In genomic region chr1:15523922-15524282, GRCh38 we compare ENCODE assay signal across 8 cellular contexts. TPM values are rescaled to one million over a fixed set of nuclear protein-coding genes. Genes with fewer than 3 reads are reported as not detected.
DNase-seq lines count a peak whose midpoint lies in the region; ATAC-seq and TF ChIP-seq lines count a peak whose summit lies in the region.

TSS of gene CASP9 (minus strand) at chr1:15524215. CDS start at chr1:15524200, 15 bp downstream.

- no peaks in the 10 kb centered on the region for H3K9me2 ChIP-seq in OCI-LY1 (ENCODE audit: low read depth, low read length)

- H3K4me1 Mint-ChIP-seq in effector memory CD8-positive, alpha-beta T cell (ENCODE audit: low read depth in 2 of 2), result peaks cover 32 to 38% of the 10 kb centered on the region in 2 donors
- peaks cover 42 to 48% of the 10 kb centered on the region in 2 donors for H3K4me1 Mint-ChIP-seq in natural killer cell

- H3K36me3 Mint-ChIP-seq in effector memory CD8-positive, alpha-beta T cell (ENCODE audit: insufficient read depth), result peaks cover 30% of the 10 kb centered on the region
- H3K36me3 Mint-ChIP-seq in natural killer cell, result no peaks in the 10 kb centered on the region

- H3F3A ChIP-seq in OCI-LY1 (ENCODE audit: insufficient read depth, low read length), result no peaks in the 10 kb centered on the region

- H3K27ac Mint-ChIP-seq in effector memory CD8-positive, alpha-beta T cell, result peak within 1 kb of the TSS; percentile 99 to 100
- peak within 1 kb of the TSS; percentile 96 to 100 for H3K27ac Mint-ChIP-seq in natural killer cell

- peak within 1 kb of the TSS; percentile 96 for H3K4me3 ChIP-seq in OCI-LY1 (ENCODE audit: low read depth, low read length, poor library complexity, severe bottlenecking)

- H2AFZ ChIP-seq in OCI-LY1 (ENCODE audit: low read length), result peak within 1 kb of the TSS; percentile 10; the same call in 1 of the 2 replicates

- no peak for ATAC-seq in effector memory CD8-positive, alpha-beta T cell (replicated peaks)
- ATAC-seq in natural killer cell (no peak), HG02588 (IDR thresholded peaks at IDR 0.05; ENCODE audit: unreplicated experiment) (no peak)

- TF ChIP-seq CTCF in OCI-LY1 (IDR thresholded peaks at IDR 0.05; ENCODE audit: low read length) (no peak), natural killer cell (IDR thresholded peaks at IDR 0.05) (no peak)

- H3K9me3 Mint-ChIP-seq in effector memory CD8-positive, alpha-beta T cell, result no peaks in the 10 kb centered on the region
- no peaks in the 10 kb centered on the region for H3K9me3 Mint-ChIP-seq in natural killer cell

- H3K27ac ChIP-seq in OCI-LY1 (ENCODE audit: low read depth, low read length, poor library complexity, severe bottlenecking), result peak within 1 kb of the TSS; percentile 75

- intact Hi-C loops in natural killer cell (cut with micrococcal nuclease), result no loop called here

- no peaks in the 10 kb centered on the region for H3K9me3 ChIP-seq in OCI-LY1 (ENCODE audit: low read length)

- H3K27me3 ChIP-seq in OCI-LY1 (ENCODE audit: insufficient read depth, low read length), result no peaks in the 10 kb centered on the region

- no peaks in the 10 kb centered on the region for H3K36me3 ChIP-seq in OCI-LY1 (ENCODE audit: insufficient read depth, low read length)

- DNase-seq in effector memory CD8-positive, alpha-beta T cell, result no peak
- no peak for DNase-seq in natural killer cell
- no peak for DNase-seq in cortex of kidney (lab: John Stamatoyannopoulos, UW)
- no peak for DNase-seq in medulla oblongata (ENCODE audit: extremely low spot score)
- DNase-seq in NCI-H2081 treated with DMSO at 0.1 percent for 48 hours (lab: John Stamatoyannopoulos, UW), result no peak

- H3K27me3 Mint-ChIP-seq in effector memory CD8-positive, alpha-beta T cell, result no peaks in the 10 kb centered on the region
- H3K27me3 Mint-ChIP-seq in natural killer cell (ENCODE audit: low read depth in 2 of 2), result no peaks in the 10 kb centered on the region

- H3K79me2 ChIP-seq in OCI-LY1 (ENCODE audit: insufficient read depth, low read length), result peaks cover 5% of the 10 kb centered on the region; the same call in 1 of the 2 replicates

- H3K4me1 ChIP-seq in OCI-LY1 (ENCODE audit: insufficient read depth, low read length, severe bottlenecking), result peaks cover 30% of the 10 kb centered on the region

- H3K4me3 Mint-ChIP-seq in effector memory CD8-positive, alpha-beta T cell, result peak within 1 kb of the TSS; percentile 81 to 82
- H3K4me3 Mint-ChIP-seq in natural killer cell, result peak within 1 kb of the TSS; percentile 94

- peak within 1 kb of the TSS; percentile 86 for H3K4me2 ChIP-seq in OCI-LY1 (ENCODE audit: low read length)

- peak; percentile 82 for TF ChIP-seq POLR2A in GM19099 (IDR thresholded peaks at IDR 0.05; ENCODE audit: extremely low read depth, insufficient read length, low read depth)

- H4K20me1 ChIP-seq in OCI-LY1 (ENCODE audit: insufficient read depth, low read length), result no peaks in the 10 kb centered on the region

- peak within 1 kb of the TSS; percentile 89 for H3K9ac ChIP-seq in OCI-LY1 (ENCODE audit: low read length)

RNA-seq across cellular contexts. Expression of gene CASP9, which starts in this region (rescaled TPM):
- 10 to 100 TPM; 13.4 to 20.5 (median 13.5) TPM for total RNA-seq in natural killer cell
